In the genomic region with DNA sequence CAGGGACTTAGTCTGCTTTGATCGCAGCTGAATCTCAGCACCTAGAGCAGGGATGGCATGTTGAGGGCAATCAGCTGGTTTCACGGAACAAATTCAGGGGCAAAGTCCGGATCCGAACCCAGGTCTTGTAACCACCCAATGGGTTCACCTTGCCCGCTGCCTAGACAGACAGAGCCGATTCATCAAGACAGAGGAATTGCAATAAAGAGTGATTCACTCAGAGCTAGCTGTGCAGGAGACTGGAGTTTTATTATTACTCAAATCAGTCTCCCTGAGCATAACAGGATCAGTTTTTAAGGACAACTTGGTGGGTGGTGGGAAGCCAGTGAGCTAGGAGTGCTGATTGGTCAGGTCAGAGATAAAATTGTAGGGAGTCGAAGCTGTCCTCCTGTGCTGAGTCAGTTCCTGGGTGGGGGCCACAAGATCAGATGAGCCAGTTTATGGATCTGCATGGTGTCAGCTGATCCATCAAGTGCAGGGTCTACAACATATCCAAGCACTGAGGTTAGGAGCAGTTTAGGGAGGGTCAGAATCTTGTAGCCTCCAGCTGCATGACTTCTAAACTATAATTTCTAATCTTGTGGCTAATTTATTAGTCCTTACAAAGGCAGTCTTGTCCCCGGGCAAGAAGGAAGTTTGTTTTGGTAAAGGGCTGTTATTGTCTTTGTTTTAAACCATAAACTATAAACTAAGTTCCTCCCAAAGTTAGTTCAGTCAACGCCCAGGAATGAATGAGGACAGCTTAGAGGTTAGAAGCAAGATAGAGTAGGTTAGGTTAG, we compare ENCODE assay signal across 12 cellular contexts. TPM values are rescaled to one million over a fixed set of nuclear protein-coding genes. Genes with fewer than 3 reads are reported as not detected.
DNase-seq lines count a peak whose midpoint lies in the region; ATAC-seq and TF ChIP-seq lines count a peak whose summit lies in the region.
"Had no signal": no experiment of that assay in that cellular context is flagged by ENCODE, and none has a peak within 500 bp of the region (broad histone marks: within the 10 kb centered on the region; RNA-seq: fewer than 3 reads in every experiment).

No MANE protein-coding gene starts in this region.

- no peaks in the 10 kb centered on the region for H3K36me3 Mint-ChIP-seq in activated T-cell treated with anti-CD3 and anti-CD28 coated beads, Interleukin-2, amount 50 U/mL, for 4 hours (ENCODE audit: insufficient read depth)
- H3K36me3 Mint-ChIP-seq: CD4-positive, alpha-beta memory T cell had no signal

- H3K4me2 ChIP-seq in Karpas-422 (ENCODE audit: low read depth, low read length, poor library complexity, severe bottlenecking): no peak overlapping the region

- POLR2A ChIA-PET in RWPE1 (lab: Yijun Ruan, JAX; ENCODE audit: low non-redundant PET): no interaction called here

- H3K36me3 ChIP-seq in Karpas-422 (ENCODE audit: insufficient read depth, low read length): no peaks in the 10 kb centered on the region
- H3K36me3 ChIP-seq: esophagus muscularis mucosa had no signal

- no peaks in the 10 kb centered on the region for H4K20me1 ChIP-seq in Karpas-422 (ENCODE audit: insufficient read depth, low read depth, low read length)

- H3K4me3 Mint-ChIP-seq in activated T-cell treated with anti-CD3 and anti-CD28 coated beads, Interleukin-2, amount 50 U/mL, for 4 hours: no peak overlapping the region
- H3K4me3 Mint-ChIP-seq: CD4-positive, alpha-beta memory T cell had no signal

- H3K27me3 Mint-ChIP-seq in activated T-cell treated with anti-CD3 and anti-CD28 coated beads, Interleukin-2, amount 50 U/mL, for 4 hours (ENCODE audit: low read depth): peaks cover 2% of the 10 kb centered on the region

- DNase-seq in EL (peak; percentile 54), RWPE1 (ENCODE audit: low spot score) (no peak), renal cortical epithelial cell (ENCODE audit: low read depth) (peak; percentile 66), T-helper 1 cell (no peak), Karpas-422 (no peak)
- no peak for DNase-seq in activated T-cell treated with anti-CD3 and anti-CD28 coated beads, Interleukin-2, amount 50 U/mL, for 4 hours
- no peak for DNase-seq in activated CD4-positive, alpha-beta T cell treated with anti-CD3 and anti-CD28 coated beads, Interleukin-2, amount 50 U/mL, for 1 hour
- DNase-seq: CD4-positive, alpha-beta memory T cell; NCI-H1930; stimulated activated CD8-positive, alpha-beta memory T cell treated with anti-CD3 and anti-CD28 coated beads, Interleukin-4, amount 100 ng/mL, for 48 hours had no signal

- CTCF ChIA-PET in RWPE1 (lab: Yijun Ruan, JAX): interaction anchor here (0.7 kb wide), 1 partner anchor 58 kb away, joined by 3 read pairs; no protein-coding TSS in a partner anchor

- TF ChIP-seq CTCF in RWPE1 (conservative IDR thresholded peaks at IDR 0.05; ENCODE audit: low read depth): no peak

- no peaks in the 10 kb centered on the region for H3K27me3 ChIP-seq in Karpas-422 (ENCODE audit: low read length)
- H3K27me3 ChIP-seq: esophagus muscularis mucosa had no signal

- H3K9me3 ChIP-seq in Karpas-422 (ENCODE audit: low read length): no peaks in the 10 kb centered on the region
- H3K9me3 ChIP-seq: esophagus muscularis mucosa had no signal

- ATAC-seq in esophagus mucosa: peak; percentile 51
- ATAC-seq in activated T-cell treated with anti-CD3 and anti-CD28 coated beads, Interleukin-2, amount 50 U/mL, for 4 hours: no peak

- H3K4me1 ChIP-seq in Karpas-422 (ENCODE audit: low read length): no peaks in the 10 kb centered on the region

- H3K9me3 Mint-ChIP-seq in activated T-cell treated with anti-CD3 and anti-CD28 coated beads, Interleukin-2, amount 50 U/mL, for 4 hours: peaks cover 3% of the 10 kb centered on the region

- H3K27ac ChIP-seq in RWPE1 (peak overlapping the region; percentile 60), Karpas-422 (ENCODE audit: low read length) (no peak overlapping the region)
- H3K27ac ChIP-seq: esophagus muscularis mucosa had no signal

- H3K9me2 ChIP-seq in Karpas-422 (replicated peaks; ENCODE audit: insufficient read depth, low read length): no peaks in the 10 kb centered on the region

- H3K4me3 ChIP-seq in Karpas-422 (ENCODE audit: low read length): no peak overlapping the region
- H3K4me3 ChIP-seq: esophagus muscularis mucosa had no signal

- no peak overlapping the region for H2AFZ ChIP-seq in Karpas-422 (ENCODE audit: low read length)

- H3K4me1 Mint-ChIP-seq in activated T-cell treated with anti-CD3 and anti-CD28 coated beads, Interleukin-2, amount 50 U/mL, for 4 hours (ENCODE audit: low read depth): peaks cover 2% of the 10 kb centered on the region
- H3K4me1 Mint-ChIP-seq: CD4-positive, alpha-beta memory T cell had no signal

- no peaks in the 10 kb centered on the region for H3K79me2 ChIP-seq in Karpas-422 (ENCODE audit: low read length)

- H3K9ac ChIP-seq in Karpas-422 (ENCODE audit: low read length): no peak overlapping the region

RNA-seq across cellular contexts. Expression of a gene that starts 43.5 kb away (rescaled TPM):
- 9.0 TPM for total RNA-seq in esophagus mucosa
- 32.3 and 69.4 TPM in 2 replicates for total RNA-seq in renal cortical epithelial cell
- total RNA-seq in activated T-cell treated with anti-CD3 and anti-CD28 coated beads, Interleukin-2, amount 50 U/mL, for 4 hours: 1 to 10 TPM in 2 of 3 donors, under 1 TPM in 1; 0.90 to 2.0 (median 1.1) TPM
- total RNA-seq in Karpas-422 (2014; rRNA removed; shearing (Covaris generic); ENCODE audit: low replicate concordance): not detected in 2 replicates
- total RNA-seq: CD4-positive, alpha-beta memory T cell had no signal

Comparison
In these comparisons a context has a peak if more than half of its experiments do, and no peak if none do; other contexts are left out.
1. DNase-seq: peak in EL (single experiment) and renal cortical epithelial cell (single experiment); none in RWPE1 (single experiment), T-helper 1 cell (0 of 5), activated T-cell treated with anti-CD3 and anti-CD28 coated beads, Interleukin-2, amount 50 U/mL, for 4 hours (single experiment), activated CD4-positive, alpha-beta T cell treated with anti-CD3 and anti-CD28 coated beads, Interleukin-2, amount 50 U/mL, for 1 hour (single experiment) and Karpas-422 (single experiment).